19 cellular contexts compared by ENCODE assay signal in the genomic region with DNA sequence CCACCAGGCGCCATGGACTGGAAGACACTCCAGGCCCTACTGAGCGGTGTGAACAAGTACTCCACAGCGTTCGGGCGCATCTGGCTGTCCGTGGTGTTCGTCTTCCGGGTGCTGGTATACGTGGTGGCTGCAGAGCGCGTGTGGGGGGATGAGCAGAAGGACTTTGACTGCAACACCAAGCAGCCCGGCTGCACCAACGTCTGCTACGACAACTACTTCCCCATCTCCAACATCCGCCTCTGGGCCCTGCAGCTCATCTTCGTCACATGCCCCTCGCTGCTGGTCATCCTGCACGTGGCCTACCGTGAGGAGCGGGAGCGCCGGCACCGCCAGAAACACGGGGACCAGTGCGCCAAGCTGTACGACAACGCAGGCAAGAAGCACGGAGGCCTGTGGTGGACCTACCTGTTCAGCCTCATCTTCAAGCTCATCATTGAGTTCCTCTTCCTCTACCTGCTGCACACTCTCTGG. TPM values are rescaled to one million over a fixed set of nuclear protein-coding genes. Genes with fewer than 3 reads are reported as not detected.
"Had no signal": no experiment of that assay in that cellular context is flagged by ENCODE, and none has a peak within 500 bp of the region (broad histone marks: within the 10 kb centered on the region; RNA-seq: fewer than 3 reads in every experiment).

No MANE protein-coding gene starts in this region.

- H3K9me3 ChIP-seq: colonic mucosa, gastroesophageal sphincter, pancreas had no signal

- H3K36me3 ChIP-seq: colonic mucosa, gastroesophageal sphincter, neural progenitor cell, pancreas had no signal

- H3K4me3 ChIP-seq: colonic mucosa, gastroesophageal sphincter, neural progenitor cell, pancreas had no signal

- H3K9me3 Mint-ChIP-seq: activated B cell treated with CpG ODN at 0.5 μM for 24 hours; activated CD4-positive, alpha-beta T cell treated with anti-CD3 and anti-CD28 coated beads, Interleukin-2, amount 10 ng/mL, durations not matched to agents 24 days and 14 days; activated naive CD4-positive, alpha-beta T cell treated with anti-CD3 and anti-CD28 coated beads, Interleukin-2, amount 10 ng/mL, durations not matched to agents 7 days and 5 days; activated T-helper 2 cell treated with anti-CD3 and anti-CD28 coated beads, Interferon-gamma antibody, Interleukin-2, Interleukin-4, amounts not matched to agents 10 μg/mL and 5 μg/mL and 100 μg/mL, durations not matched to agents 14 hours and 24 hours and 36 hours; mesothelial cell of epicardium; T-helper 1 cell treated with Interleukin-12 subunit alpha and Interleukin-12 subunit beta and Interleukin-4 antibody, amounts not matched to agents 30 μg/mL and 1 μg/mL, for 36 hours had no signal

- H3K27me3 ChIP-seq: pancreas had no signal

- H3K4me3 Mint-ChIP-seq: activated B cell treated with CpG ODN at 0.5 μM for 24 hours; activated CD4-positive, alpha-beta T cell treated with anti-CD3 and anti-CD28 coated beads, Interleukin-2, amount 10 ng/mL, durations not matched to agents 24 days and 14 days; activated naive CD4-positive, alpha-beta T cell treated with anti-CD3 and anti-CD28 coated beads, Interleukin-2, amount 10 ng/mL, durations not matched to agents 7 days and 5 days; mesothelial cell of epicardium; neural progenitor cell; T-helper 1 cell treated with Interleukin-12 subunit alpha and Interleukin-12 subunit beta and Interleukin-4 antibody, amounts not matched to agents 30 μg/mL and 1 μg/mL, for 36 hours had no signal

- H3K4me2 ChIP-seq: neural progenitor cell had no signal

- ATAC-seq: gastroesophageal sphincter, left ventricle myocardium superior, pancreas had no signal

- H3K27ac Mint-ChIP-seq: activated B cell treated with CpG ODN at 0.5 μM for 24 hours; activated CD4-positive, alpha-beta T cell treated with anti-CD3 and anti-CD28 coated beads, Interleukin-2, amount 10 ng/mL, durations not matched to agents 24 days and 14 days; activated naive CD4-positive, alpha-beta T cell treated with anti-CD3 and anti-CD28 coated beads, Interleukin-2, amount 10 ng/mL, durations not matched to agents 7 days and 5 days; activated T-helper 2 cell treated with anti-CD3 and anti-CD28 coated beads, Interferon-gamma antibody, Interleukin-2, Interleukin-4, amounts not matched to agents 10 μg/mL and 5 μg/mL and 100 μg/mL, durations not matched to agents 14 hours and 24 hours and 36 hours; mesothelial cell of epicardium; neural progenitor cell; T-helper 1 cell treated with Interleukin-12 subunit alpha and Interleukin-12 subunit beta and Interleukin-4 antibody, amounts not matched to agents 30 μg/mL and 1 μg/mL, for 36 hours had no signal

- DNase-seq: activated B cell treated with CpG ODN at 0.5 μM for 24 hours; activated CD4-positive, alpha-beta T cell treated with anti-CD3 and anti-CD28 coated beads, Interleukin-2, amount 10 ng/mL, durations not matched to agents 24 days and 14 days; activated naive CD4-positive, alpha-beta T cell treated with anti-CD3 and anti-CD28 coated beads, Interleukin-2, amount 10 ng/mL, durations not matched to agents 7 days and 5 days; activated T-cell treated with anti-CD3 and anti-CD28 coated beads for 4 hours; caudate nucleus; colonic mucosa; effector CD4-positive, alpha-beta T cell; left ventricle myocardium superior; pancreas; retina had no signal

- H3K9ac ChIP-seq: neural progenitor cell had no signal

- H3K27ac ChIP-seq: gastroesophageal sphincter, neural progenitor cell, pancreas had no signal

- H3K36me3 Mint-ChIP-seq: activated naive CD4-positive, alpha-beta T cell treated with anti-CD3 and anti-CD28 coated beads, Interleukin-2, amount 10 ng/mL, durations not matched to agents 7 days and 5 days; mesothelial cell of epicardium; neural progenitor cell had no signal

- FAIRE-seq: pancreas, TTC549 had no signal

- H2AFZ ChIP-seq: neural progenitor cell had no signal

- H3K4me1 ChIP-seq: colonic mucosa, neural progenitor cell had no signal

RNA-seq across cellular contexts. Expression of a gene that starts 3.8 kb away (rescaled TPM):
- total RNA-seq: activated B cell treated with CpG ODN at 0.5 μM for 24 hours; activated CD4-positive, alpha-beta T cell treated with anti-CD3 and anti-CD28 coated beads, Interleukin-2, amount 10 ng/mL, durations not matched to agents 24 days and 14 days; activated T-helper 2 cell treated with anti-CD3 and anti-CD28 coated beads, Interferon-gamma antibody, Interleukin-2, Interleukin-4, amounts not matched to agents 10 μg/mL and 5 μg/mL and 100 μg/mL, durations not matched to agents 14 hours and 24 hours and 36 hours; left ventricle myocardium superior; mesothelial cell of epicardium; myocyte had no signal

RNA-seq across cellular contexts. Expression of a gene that starts 8.0 kb away (rescaled TPM):
- total RNA-seq: activated B cell treated with CpG ODN at 0.5 μM for 24 hours; activated CD4-positive, alpha-beta T cell treated with anti-CD3 and anti-CD28 coated beads, Interleukin-2, amount 10 ng/mL, durations not matched to agents 24 days and 14 days; activated T-helper 2 cell treated with anti-CD3 and anti-CD28 coated beads, Interferon-gamma antibody, Interleukin-2, Interleukin-4, amounts not matched to agents 10 μg/mL and 5 μg/mL and 100 μg/mL, durations not matched to agents 14 hours and 24 hours and 36 hours; kidney epithelial cell; mesothelial cell of epicardium; myocyte had no signal

RNA-seq across cellular contexts. Expression of a gene that starts 25.2 kb away (rescaled TPM):
- total RNA-seq: activated B cell treated with CpG ODN at 0.5 μM for 24 hours; activated CD4-positive, alpha-beta T cell treated with anti-CD3 and anti-CD28 coated beads, Interleukin-2, amount 10 ng/mL, durations not matched to agents 24 days and 14 days; activated T-helper 2 cell treated with anti-CD3 and anti-CD28 coated beads, Interferon-gamma antibody, Interleukin-2, Interleukin-4, amounts not matched to agents 10 μg/mL and 5 μg/mL and 100 μg/mL, durations not matched to agents 14 hours and 24 hours and 36 hours; left ventricle myocardium superior; mesothelial cell of epicardium; myocyte had no signal
- polyA plus RNA-seq: adipose tissue, pancreas had no signal

RNA-seq across cellular contexts. Expression of a gene that starts 29.9 kb away (rescaled TPM):
- total RNA-seq: activated B cell treated with CpG ODN at 0.5 μM for 24 hours; activated CD4-positive, alpha-beta T cell treated with anti-CD3 and anti-CD28 coated beads, Interleukin-2, amount 10 ng/mL, durations not matched to agents 24 days and 14 days; activated T-helper 2 cell treated with anti-CD3 and anti-CD28 coated beads, Interferon-gamma antibody, Interleukin-2, Interleukin-4, amounts not matched to agents 10 μg/mL and 5 μg/mL and 100 μg/mL, durations not matched to agents 14 hours and 24 hours and 36 hours; kidney epithelial cell; left ventricle myocardium superior; myocyte; pancreas had no signal
- polyA plus RNA-seq: pancreas had no signal
